ENCODE assay signal across 2 cellular contexts in genomic region chr3:77869423-77869822, GRCh38.
A peak's percentile ranks its signal among the peaks of the same experiment; 100 is the strongest.
TF ChIP-seq lines count a peak whose summit lies in the region.

No MANE protein-coding gene starts in this region.

TF ChIP-seq in HepG2, 621 proteins besides CTCF, POLR2A, EP300 and RAD21:
- TF ChIP-seq TFE3 (CRISPR knock-in tag; IDR thresholded peaks at IDR 0.05), result no peak
- TF ChIP-seq RAD51 (IDR thresholded peaks at IDR 0.05; ENCODE audit: borderline replicate concordance), result peak; percentile 72

TF ChIP-seq in GM12878, 131 proteins besides CTCF, POLR2A, EP300 and RAD21:
- peak; percentile 11; the same call in 1 of the 2 replicates for TF ChIP-seq RAD51 (IDR thresholded peaks at IDR 0.05)
- TF ChIP-seq EZH2 (IDR thresholded peaks at IDR 0.05; ENCODE audit: borderline replicate concordance, control insufficient read depth, low read depth, low read length), result no peak
